8 cellular contexts compared by ENCODE assay signal in the genomic region with DNA sequence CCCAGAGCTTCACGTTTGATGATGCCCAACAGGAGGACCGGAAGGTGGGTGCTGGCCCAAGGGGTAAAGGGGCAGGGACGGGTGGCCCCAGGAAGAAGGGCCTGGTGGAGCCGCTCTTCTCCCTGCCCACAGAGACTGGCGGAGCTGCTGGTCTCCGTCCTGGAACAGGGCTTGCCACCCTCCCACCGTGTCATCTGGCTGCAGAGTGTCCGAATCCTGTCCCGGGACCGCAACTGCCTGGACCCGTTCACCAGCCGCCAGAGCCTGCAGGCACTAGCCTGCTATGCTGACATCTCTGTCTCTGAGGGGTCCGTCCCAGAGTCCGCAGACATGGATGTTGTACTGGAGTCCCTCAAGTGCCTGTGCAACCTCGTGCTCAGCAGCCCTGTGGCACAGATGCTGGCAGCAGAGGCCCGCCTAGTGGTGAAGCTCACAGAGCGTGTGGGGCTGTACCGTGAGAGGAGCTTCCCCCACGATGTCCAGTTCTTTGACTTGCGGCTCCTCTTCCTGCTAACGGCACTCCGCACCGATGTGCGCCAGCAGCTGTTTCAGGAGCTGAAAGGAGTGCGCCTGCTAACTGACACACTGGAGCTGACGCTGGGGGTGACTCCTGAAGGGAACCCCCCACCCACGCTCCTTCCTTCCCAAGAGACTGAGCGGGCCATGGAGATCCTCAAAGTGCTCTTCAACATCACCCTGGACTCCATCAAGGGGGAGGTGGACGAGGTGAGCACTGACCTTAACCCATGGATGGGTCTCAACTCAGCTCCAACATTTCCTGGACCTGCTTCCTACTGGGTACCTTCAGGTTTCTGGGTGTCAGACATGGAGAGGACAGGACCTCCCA. TPM values are rescaled to one million over a fixed set of nuclear protein-coding genes. Genes with fewer than 3 reads are reported as not detected.
A peak's percentile ranks its signal among the peaks of the same experiment; 100 is the strongest.
DNase-seq lines count a peak whose midpoint lies in the region; ATAC-seq, FAIRE-seq and TF ChIP-seq lines count a peak whose summit lies in the region.

No MANE protein-coding gene starts in this region.

- peak; percentile 35 for DNase-seq in CD1c-positive myeloid dendritic cell (ENCODE audit: extremely low spot score)
- DNase-seq in MM.1S = no peak
- no peak for DNase-seq in natural killer cell treated with Interleukin-12 subunit alpha and Interleukin-12 subunit beta and Interleukin-15 and Interleukin-18, amount 100 ng/mL, for 72 hours (ENCODE audit: low spot score)
- no peak for DNase-seq in GM19239 (ENCODE audit: insufficient read length, low spot score)
- DNase-seq in stimulated activated naive CD4-positive, alpha-beta T cell (lab: John Stamatoyannopoulos, UW) = no peak
- no peak for DNase-seq in stimulated activated CD4-positive, alpha-beta T cell treated with anti-CD3 and anti-CD28 coated beads, Interleukin-4, amount 100 ng/mL, for 4 hours

- H3F3A ChIP-seq in MM.1S (ENCODE audit: insufficient read depth, low read length) = peaks cover 10% of the 10 kb centered on the region

- no peaks in the 10 kb centered on the region for H4K20me1 ChIP-seq in MM.1S (ENCODE audit: insufficient read depth, low read length)

- no peaks in the 10 kb centered on the region for H3K27me3 ChIP-seq in MM.1S (replicated peaks; ENCODE audit: insufficient read depth, low read length)
- H3K27me3 ChIP-seq in ectodermal cell (ENCODE audit: control insufficient read depth, insufficient read depth, low read length, poor library complexity, severe bottlenecking) = no peaks in the 10 kb centered on the region

- peaks cover 16% of the 10 kb centered on the region for H3K4me1 ChIP-seq in MM.1S (ENCODE audit: low read length)
- H3K4me1 ChIP-seq in ectodermal cell (ENCODE audit: control insufficient read depth, insufficient read depth, low read length) = peaks cover 7% of the 10 kb centered on the region

- 75% methylated on average over 29 of the region's 29 CpGs for WGBS in ectodermal cell, 2 experiments

- peaks cover 18% of the 10 kb centered on the region for H3K36me3 ChIP-seq in MM.1S (replicated peaks; ENCODE audit: insufficient read depth, low read length)
- H3K36me3 ChIP-seq in ectodermal cell (ENCODE audit: control insufficient read depth, insufficient read depth, low read length) = peaks cover 36% of the 10 kb centered on the region

- H3K4me3 ChIP-seq in MM.1S (ENCODE audit: low read length) (peak overlapping the region; percentile 97), ectodermal cell (ENCODE audit: insufficient read depth, low read depth, low read length) (peak overlapping the region; percentile 84)

- H3K27ac Mint-ChIP-seq in natural killer cell treated with Interleukin-12 subunit alpha and Interleukin-12 subunit beta and Interleukin-15 and Interleukin-18, amount 100 ng/mL, for 72 hours = peak overlapping the region; percentile 98 to 99

- H3K27me3 Mint-ChIP-seq in natural killer cell treated with Interleukin-12 subunit alpha and Interleukin-12 subunit beta and Interleukin-15 and Interleukin-18, amount 100 ng/mL, for 72 hours = no peaks in the 10 kb centered on the region

- peaks cover 25 to 36% of the 10 kb centered on the region in 2 donors for H3K4me1 Mint-ChIP-seq in natural killer cell treated with Interleukin-12 subunit alpha and Interleukin-12 subunit beta and Interleukin-15 and Interleukin-18, amount 100 ng/mL, for 72 hours (ENCODE audit: low read depth in 2 of 2)

- H3K4me2 ChIP-seq in MM.1S (ENCODE audit: low read depth, low read length) = peak overlapping the region; percentile 97

- H3K79me2 ChIP-seq in MM.1S (ENCODE audit: low read length) = peaks cover 61% of the 10 kb centered on the region

- H3K9me3 Mint-ChIP-seq in natural killer cell treated with Interleukin-12 subunit alpha and Interleukin-12 subunit beta and Interleukin-15 and Interleukin-18, amount 100 ng/mL, for 72 hours = no peaks in the 10 kb centered on the region

- H3K9me2 ChIP-seq in MM.1S (replicated peaks; ENCODE audit: insufficient read depth, low read length) = no peaks in the 10 kb centered on the region

- peak overlapping the region; percentile 96 for H3K4me3 Mint-ChIP-seq in natural killer cell treated with Interleukin-12 subunit alpha and Interleukin-12 subunit beta and Interleukin-15 and Interleukin-18, amount 100 ng/mL, for 72 hours

- H2AFZ ChIP-seq in MM.1S (ENCODE audit: low read length) = 0 out of 2 replicates have a peak overlapping the region, but pooled peaks have one; percentile 20

- H3K27ac ChIP-seq in MM.1S (ENCODE audit: low read length) (no peak overlapping the region), ectodermal cell (ENCODE audit: insufficient read depth, low read depth, low read length, poor library complexity, severe bottlenecking) (no peak overlapping the region)

- FAIRE-seq in GM19239 (lab: Jason Lieb, UNC) = no peak

- ATAC-seq in natural killer cell treated with Interleukin-12 subunit alpha and Interleukin-12 subunit beta and Interleukin-15 and Interleukin-18, amount 100 ng/mL, for 72 hours = no peak
- no peak for ATAC-seq in GM21447 (IDR thresholded peaks at IDR 0.05; ENCODE audit: unreplicated experiment)

- H3K36me3 Mint-ChIP-seq in natural killer cell treated with Interleukin-12 subunit alpha and Interleukin-12 subunit beta and Interleukin-15 and Interleukin-18, amount 100 ng/mL, for 72 hours = no peaks in the 10 kb centered on the region

- H3K9me3 ChIP-seq in MM.1S (replicated peaks; ENCODE audit: insufficient read depth, low read length) = no peaks in the 10 kb centered on the region
- H3K9me3 ChIP-seq in ectodermal cell (ENCODE audit: control insufficient read depth, low read length) = no peaks in the 10 kb centered on the region

- TF ChIP-seq CTCF in MM.1S (IDR thresholded peaks at IDR 0.05; ENCODE audit: low read length) = no peak

- peak overlapping the region; percentile 98 for H3K9ac ChIP-seq in MM.1S (ENCODE audit: low read length)

RNA-seq across cellular contexts. Expression of a gene that starts 2.0 kb away (rescaled TPM):
- polyA plus RNA-seq in ectodermal cell (2013, experiment 1 of 4) = 75.2 TPM
- polyA plus RNA-seq in ectodermal cell (2013, experiment 2 of 4) = 71.5 TPM
- polyA plus RNA-seq in ectodermal cell (2013, experiment 3 of 4) = 54.4 TPM
- polyA plus RNA-seq in ectodermal cell (2013, experiment 4 of 4) = 54.7 TPM
- 100 to 1,000 TPM; 130 to 148 TPM for total RNA-seq in natural killer cell treated with Interleukin-12 subunit alpha and Interleukin-12 subunit beta and Interleukin-15 and Interleukin-18, amount 100 ng/mL, for 72 hours

RNA-seq across cellular contexts. Expression of a gene that starts 2.3 kb away (rescaled TPM):
- polyA plus RNA-seq in ectodermal cell (2013, experiment 1 of 4) = 25.2 TPM
- 27.2 TPM for polyA plus RNA-seq in ectodermal cell (2013, experiment 2 of 4)
- 23.5 TPM for polyA plus RNA-seq in ectodermal cell (2013, experiment 3 of 4)
- 25.6 TPM for polyA plus RNA-seq in ectodermal cell (2013, experiment 4 of 4)
- total RNA-seq in natural killer cell treated with Interleukin-12 subunit alpha and Interleukin-12 subunit beta and Interleukin-15 and Interleukin-18, amount 100 ng/mL, for 72 hours = 10 to 100 TPM; 43.6 to 51.4 TPM

RNA-seq across cellular contexts. Expression of a gene that starts 16.6 kb away (rescaled TPM):
- polyA plus RNA-seq in ectodermal cell (2013, experiment 1 of 4) = not detected
- polyA plus RNA-seq in ectodermal cell (2013, experiment 2 of 4) = not detected
- not detected for polyA plus RNA-seq in ectodermal cell (2013, experiment 3 of 4)
- not detected for polyA plus RNA-seq in ectodermal cell (2013, experiment 4 of 4)
- not detected for total RNA-seq in natural killer cell treated with Interleukin-12 subunit alpha and Interleukin-12 subunit beta and Interleukin-15 and Interleukin-18, amount 100 ng/mL, for 72 hours

RNA-seq across cellular contexts. Expression of a gene that starts 26.6 kb away (rescaled TPM):
- 20.7 TPM for polyA plus RNA-seq in ectodermal cell (2013, experiment 1 of 4)
- 25.2 TPM for polyA plus RNA-seq in ectodermal cell (2013, experiment 2 of 4)
- polyA plus RNA-seq in ectodermal cell (2013, experiment 3 of 4) = 16.8 TPM
- 23.6 TPM for polyA plus RNA-seq in ectodermal cell (2013, experiment 4 of 4)
- total RNA-seq in natural killer cell treated with Interleukin-12 subunit alpha and Interleukin-12 subunit beta and Interleukin-15 and Interleukin-18, amount 100 ng/mL, for 72 hours = 10 to 100 TPM; 13.7 to 16.3 TPM

RNA-seq across cellular contexts. Expression of a gene that starts 27.3 kb away (rescaled TPM):
- 174 TPM for polyA plus RNA-seq in ectodermal cell (2013, experiment 1 of 4)
- polyA plus RNA-seq in ectodermal cell (2013, experiment 2 of 4) = 172 TPM
- 121 TPM for polyA plus RNA-seq in ectodermal cell (2013, experiment 3 of 4)
- 131 TPM for polyA plus RNA-seq in ectodermal cell (2013, experiment 4 of 4)
- total RNA-seq in natural killer cell treated with Interleukin-12 subunit alpha and Interleukin-12 subunit beta and Interleukin-15 and Interleukin-18, amount 100 ng/mL, for 72 hours = 100 to 1,000 TPM; 204 to 263 TPM
